ENCODE assay signal across 30 cellular contexts in genomic region chr5:147957906-147958305, GRCh38. TPM values are rescaled to one million over a fixed set of nuclear protein-coding genes. Genes with fewer than 3 reads are reported as not detected.
DNase-seq lines count a peak whose midpoint lies in the region; ATAC-seq, FAIRE-seq and TF ChIP-seq lines count a peak whose summit lies in the region.
"Had no signal": no experiment of that assay in that cellular context is flagged by ENCODE, and none has a peak within 500 bp of the region (broad histone marks: within the 10 kb centered on the region; RNA-seq: fewer than 3 reads in every experiment).

No MANE protein-coding gene starts in this region.

- dilution Hi-C loops in keratinocyte (cut with MboI; ENCODE audit: extremely low pct_ligation_motif_present, low sequenced_read_pairs), result no loop called here

- H3K9me3 ChIP-seq in esophagus squamous epithelium (no peaks in the 10 kb centered on the region), keratinocyte (ENCODE audit: control insufficient read depth, low read depth, low read length) (no peaks in the 10 kb centered on the region)
- H3K9me3 ChIP-seq: BE2C, BLaER1 had no signal

- H3K27ac ChIP-seq in epithelial cell of prostate, result peak overlapping the region; percentile 85
- H3K27ac ChIP-seq in esophagus squamous epithelium, result peak overlapping the region in 3 of 4 donors; percentile 69 to 83 (median 82)
- no peak overlapping the region for H3K27ac ChIP-seq in keratinocyte (ENCODE audit: control insufficient read depth, insufficient read depth, low read length)
- H3K27ac ChIP-seq: BLaER1 had no signal

- no peak for ATAC-seq in left ventricle myocardium superior
- no peak for ATAC-seq in esophagus mucosa
- ATAC-seq: GM12878 had no signal

- no peaks in the 10 kb centered on the region for H4K20me1 ChIP-seq in keratinocyte (ENCODE audit: control insufficient read depth, extremely low read depth, insufficient read depth, low read length)
- H4K20me1 ChIP-seq: BLaER1 had no signal

- H3K4me2 ChIP-seq in keratinocyte (ENCODE audit: control insufficient read depth, extremely low read depth, insufficient read depth, low read depth, low read length), result no peak overlapping the region
- H3K4me2 ChIP-seq: BLaER1 had no signal

- H3K79me2 ChIP-seq in keratinocyte (ENCODE audit: control insufficient read depth, insufficient read depth, low read length), result no peaks in the 10 kb centered on the region

- DNase-seq in epithelial cell of prostate (ENCODE audit: low read depth, low spot score) (no peak), esophagus squamous epithelium (lab: John Stamatoyannopoulos, UW) (no peak), keratinocyte (ENCODE audit: low read depth, low spot score) (no peak), putamen (ENCODE audit: low spot score) (peak; percentile 64), amygdala (lab: John Stamatoyannopoulos, UW) (no peak), left ventricle myocardium superior (no peak)
- no peak for DNase-seq in activated CD4-positive, CD25-positive, alpha-beta regulatory T cell (lab: John Stamatoyannopoulos, UW)
- DNase-seq: 8988T; ACHN; BE2C; C1 segment of cervical spinal cord; CD4-positive, alpha-beta memory T cell; CD4-positive, CD25-positive, alpha-beta regulatory T cell; CD8-positive, alpha-beta memory T cell; COR-L47; DMS 273 treated with DMSO at 0.1 percent for 48 hours; DMS153; DMS53; DMS79; DND-41; EL; GDM1 had no signal

- H3K36me3 ChIP-seq in esophagus squamous epithelium (no peaks in the 10 kb centered on the region), keratinocyte (ENCODE audit: control insufficient read depth in 2 of 2, extremely low read depth in 1 of 2, insufficient read depth in 2 of 2, low read length in 2 of 2) (no peaks in the 10 kb centered on the region)
- H3K36me3 ChIP-seq: BE2C, BLaER1 had no signal

- TF ChIP-seq POLR2A in esophagus squamous epithelium (IDR thresholded peaks at IDR 0.05), result no peak

- 84% methylated on average over 6 of the region's 6 CpGs for WGBS in esophagus squamous epithelium, 2 donors

- peaks cover 8 to 46% (median 10%) of the 10 kb centered on the region in 3 donors for H3K4me1 ChIP-seq in esophagus squamous epithelium
- peaks cover 25% of the 10 kb centered on the region for H3K4me1 ChIP-seq in keratinocyte (ENCODE audit: control insufficient read depth, extremely low read depth, insufficient read depth, low read length)
- H3K4me1 ChIP-seq: BE2C, BLaER1 had no signal

- FAIRE-seq in keratinocyte (lab: Jason Lieb, UNC), result peak; percentile 20
- FAIRE-seq: A204.1, GM12878 had no signal

- H3K27me3 ChIP-seq in esophagus squamous epithelium (no peaks in the 10 kb centered on the region), keratinocyte (ENCODE audit: control insufficient read depth, extremely low read depth, insufficient read depth, low read length) (no peaks in the 10 kb centered on the region)
- H3K27me3 ChIP-seq: BE2C, BLaER1 had no signal

- H3K9me1 ChIP-seq in keratinocyte (ENCODE audit: control insufficient read depth, extremely low read depth, insufficient read depth, low read length), result no peaks in the 10 kb centered on the region

- no peak overlapping the region for H3K9ac ChIP-seq in keratinocyte (ENCODE audit: control insufficient read depth, extremely low read depth, insufficient read depth, low read length)
- H3K9ac ChIP-seq: BLaER1 had no signal

- intact Hi-C loops in esophagus squamous epithelium (cut with DNase I) (no loop called here), left ventricle myocardium superior (cut with micrococcal nuclease) (no loop called here)

- no peak overlapping the region for H3K4me3 ChIP-seq in esophagus squamous epithelium
- H3K4me3 ChIP-seq in keratinocyte (ENCODE audit: control insufficient read depth in 2 of 3, extremely low read depth in 1 of 3, insufficient read depth in 2 of 3, low read depth in 1 of 3, low read length in 3 of 3), result no peak overlapping the region
- H3K4me3 ChIP-seq: BLaER1, GM12878 had no signal

- H2AFZ ChIP-seq in keratinocyte (ENCODE audit: control insufficient read depth, low read length), result peak overlapping the region; percentile 0

- no peak for TF ChIP-seq CTCF in esophagus squamous epithelium (IDR thresholded peaks at IDR 0.05)
- TF ChIP-seq CTCF in keratinocyte (optimal IDR thresholded peaks at IDR 0.05 in 1 of 3, IDR thresholded peaks at IDR 0.05 in 1 of 3, conservative IDR thresholded peaks at IDR 0.05 in 1 of 3; ENCODE audit: extremely low read depth in 1 of 3, insufficient read depth in 2 of 3, low read length in 3 of 3), result no peak

RNA-seq across cellular contexts. Expression of gene C5orf46, which starts 51.6 kb away (rescaled TPM):
- total RNA-seq in esophagus squamous epithelium (not detected), left ventricle myocardium superior (2.8 TPM), esophagus mucosa (0.36 TPM)
- polyA plus RNA-seq in keratinocyte, result 0.75 to 2.1 TPM (median 1.0 TPM) in 3 replicates
- polyA plus RNA-seq in keratinocyte (2011; ENCODE audit: low read depth), result 7.5 TPM
- polyA plus RNA-seq in keratinocyte (2011; cell fraction: cytosol; rRNA removed), result 0.88 and 2.7 TPM in 2 replicates
- 1.8 and 2.5 TPM in 2 replicates for polyA plus RNA-seq in keratinocyte (2011; cell fraction: nucleus; rRNA removed)
- polyA plus RNA-seq in keratinocyte (2012; ENCODE audit: low replicate concordance), result 1.9 and 23.7 TPM in 2 replicates
- 1.2 TPM in 1 of 3 replicates, not detected in the others for polyA minus RNA-seq in keratinocyte
- not detected for polyA minus RNA-seq in keratinocyte (2011; cell fraction: cytosol; rRNA and poly(A)+ RNA removed)
- not detected in 2 replicates for polyA minus RNA-seq in keratinocyte (2011; cell fraction: nucleus; rRNA and poly(A)+ RNA removed)
- total RNA-seq: A673; CD4-positive, alpha-beta memory T cell; CD4-positive, CD25-positive, alpha-beta regulatory T cell; CD8-positive, alpha-beta memory T cell; G401; GM12878 had no signal
- polyA plus RNA-seq: AG04450; CD14-positive monocyte; CD4-positive, alpha-beta memory T cell; CD4-positive, CD25-positive, alpha-beta regulatory T cell; CD8-positive, alpha-beta memory T cell; GM12878 had no signal
